ENCODE assay signal across 1 cellular context in the genomic region with DNA sequence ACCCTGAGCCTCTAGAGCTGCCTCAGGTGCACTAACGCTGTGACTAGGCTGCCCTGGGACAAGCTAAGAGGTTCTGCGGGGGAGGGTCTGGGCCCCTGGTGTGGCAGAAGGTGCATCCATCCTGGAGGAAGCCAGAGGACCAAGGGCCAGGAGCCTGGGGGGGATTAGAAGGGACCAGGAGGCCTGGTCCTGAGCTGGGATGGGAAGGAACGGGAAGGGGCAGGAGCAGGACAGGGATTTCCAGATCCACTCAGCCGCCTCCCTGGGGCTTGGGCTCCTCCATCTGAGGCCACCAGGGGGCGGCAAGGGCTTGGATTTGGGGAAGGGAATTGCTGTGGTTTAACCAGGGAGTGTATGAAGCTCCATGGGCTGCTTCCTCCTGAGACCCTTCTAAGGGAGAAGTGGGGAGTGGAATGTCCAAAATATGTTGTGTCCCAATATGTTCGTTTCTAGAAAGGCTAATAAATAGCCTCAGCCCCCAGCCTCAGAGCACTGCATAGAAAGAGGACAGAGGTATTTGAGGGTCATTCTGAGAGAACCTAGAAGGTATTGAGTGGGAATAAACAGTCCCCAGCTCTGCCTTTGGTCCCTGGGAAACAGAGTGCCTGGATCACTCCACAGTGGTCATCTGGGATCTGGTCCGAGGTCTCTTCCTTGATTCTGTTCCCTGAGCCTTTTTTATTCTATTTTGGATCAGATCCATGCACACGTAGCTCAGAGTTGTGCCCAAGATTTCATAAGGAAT.
TF ChIP-seq lines count a peak whose summit lies in the region.

No MANE protein-coding gene starts in this region.

TF ChIP-seq in K562, 482 proteins besides CTCF, POLR2A, EP300 and RAD21 (continued from another document and continues in another):
- TF ChIP-seq, protein P1, sequence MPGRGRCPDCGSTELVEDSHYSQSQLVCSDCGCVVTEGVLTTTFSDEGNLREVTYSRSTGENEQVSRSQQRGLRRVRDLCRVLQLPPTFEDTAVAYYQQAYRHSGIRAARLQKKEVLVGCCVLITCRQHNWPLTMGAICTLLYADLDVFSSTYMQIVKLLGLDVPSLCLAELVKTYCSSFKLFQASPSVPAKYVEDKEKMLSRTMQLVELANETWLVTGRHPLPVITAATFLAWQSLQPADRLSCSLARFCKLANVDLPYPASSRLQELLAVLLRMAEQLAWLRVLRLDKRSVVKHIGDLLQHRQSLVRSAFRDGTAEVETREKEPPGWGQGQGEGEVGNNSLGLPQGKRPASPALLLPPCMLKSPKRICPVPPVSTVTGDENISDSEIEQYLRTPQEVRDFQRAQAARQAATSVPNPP (IDR thresholded peaks at IDR 0.05; ENCODE audit: borderline replicate concordance, insufficient read depth, insufficient read length), result no peak
- TF ChIP-seq NEUROD1 (IDR thresholded peaks at IDR 0.05; ENCODE audit: borderline replicate concordance, low read depth, low read length, partially characterized antibody) (no peak), CHD2 (IDR thresholded peaks at IDR 0.05; ENCODE audit: low read depth, low read length) (peak; percentile 56; the same call in 1 of the 2 replicates), MTA1 (IDR thresholded peaks at IDR 0.05; ENCODE audit: borderline replicate concordance) (no peak), RBM17 (IDR thresholded peaks at IDR 0.05; ENCODE audit: borderline replicate concordance, low read depth, low read length) (no peak), NFXL1 (CRISPR knock-in tag; IDR thresholded peaks at IDR 0.05) (0 out of 2 replicates have a peak, but pooled peaks have one; percentile 7), RHOXF2B (CRISPR knock-in tag; conservative IDR thresholded peaks at IDR 0.05) (peak; percentile 64; the same call in 1 of the 2 replicates), PHTF2 (CRISPR knock-in tag; IDR thresholded peaks at IDR 0.05) (no peak), RFX7 (CRISPR knock-in tag; IDR thresholded peaks at IDR 0.05) (peak; percentile 70; the same call in 1 of the 2 replicates), ETV6 (IDR thresholded peaks at IDR 0.05; ENCODE audit: borderline replicate concordance in 1 of 2, low read depth in 2 of 2, low read length in 1 of 2) (no peak), ETV6 (CRISPR knock-in tag; IDR thresholded peaks at IDR 0.05; ENCODE audit: borderline replicate concordance) (no peak), ZNF253 (CRISPR knock-in tag; conservative IDR thresholded peaks at IDR 0.05) (no peak), NR3C1 (CRISPR knock-in tag; IDR thresholded peaks at IDR 0.05) (no peak), TCF3 (CRISPR knock-in tag; IDR thresholded peaks at IDR 0.05) (no peak), TEAD4 (IDR thresholded peaks at IDR 0.05; ENCODE audit: low read length) (no peak; the same call in none of the 2 replicates), TEAD4 (CRISPR knock-in tag; IDR thresholded peaks at IDR 0.05; ENCODE audit: borderline replicate concordance) (peak; percentile 45; the same call in 1 of the 2 replicates), ZEB2 (IDR thresholded peaks at IDR 0.05) (no peak), ZNF696 (CRISPR knock-in tag; conservative IDR thresholded peaks at IDR 0.05) (no peak), ZNF263 (CRISPR knock-in tag; IDR thresholded peaks at IDR 0.05; ENCODE audit: borderline replicate concordance) (peak; percentile 15; the same call in 1 of the 2 replicates), FOXA1 (IDR thresholded peaks at IDR 0.05; ENCODE audit: borderline replicate concordance) (no peak), HDAC1 (IDR thresholded peaks at IDR 0.05) (no peak), FOSL1 (tag; conservative IDR thresholded peaks at IDR 0.05) (no peak), KAT7 (CRISPR knock-in tag; IDR thresholded peaks at IDR 0.05; ENCODE audit: borderline replicate concordance) (no peak), ZNF668 (CRISPR knock-in tag; IDR thresholded peaks at IDR 0.05) (no peak), FOXK2 (conservative IDR thresholded peaks at IDR 0.05 in 1 of 2, IDR thresholded peaks at IDR 0.05 in 1 of 2; ENCODE audit: low read depth in 2 of 2) (no peak), TAF15 (IDR thresholded peaks at IDR 0.05; ENCODE audit: low read depth, low read length) (no peak), ZNF174 (CRISPR knock-in tag; IDR thresholded peaks at IDR 0.05) (no peak), ZNF586 (CRISPR knock-in tag; conservative IDR thresholded peaks at IDR 0.05) (0 out of 2 replicates have a peak, but pooled peaks have one; percentile 49), NONO (IDR thresholded peaks at IDR 0.05; ENCODE audit: low read depth in 2 of 2, low read length in 1 of 2) (0 out of 4 replicates have a peak, but pooled peaks of 1 of the 2 experiments have one; percentile 14)
- TF ChIP-seq, protein P2, sequence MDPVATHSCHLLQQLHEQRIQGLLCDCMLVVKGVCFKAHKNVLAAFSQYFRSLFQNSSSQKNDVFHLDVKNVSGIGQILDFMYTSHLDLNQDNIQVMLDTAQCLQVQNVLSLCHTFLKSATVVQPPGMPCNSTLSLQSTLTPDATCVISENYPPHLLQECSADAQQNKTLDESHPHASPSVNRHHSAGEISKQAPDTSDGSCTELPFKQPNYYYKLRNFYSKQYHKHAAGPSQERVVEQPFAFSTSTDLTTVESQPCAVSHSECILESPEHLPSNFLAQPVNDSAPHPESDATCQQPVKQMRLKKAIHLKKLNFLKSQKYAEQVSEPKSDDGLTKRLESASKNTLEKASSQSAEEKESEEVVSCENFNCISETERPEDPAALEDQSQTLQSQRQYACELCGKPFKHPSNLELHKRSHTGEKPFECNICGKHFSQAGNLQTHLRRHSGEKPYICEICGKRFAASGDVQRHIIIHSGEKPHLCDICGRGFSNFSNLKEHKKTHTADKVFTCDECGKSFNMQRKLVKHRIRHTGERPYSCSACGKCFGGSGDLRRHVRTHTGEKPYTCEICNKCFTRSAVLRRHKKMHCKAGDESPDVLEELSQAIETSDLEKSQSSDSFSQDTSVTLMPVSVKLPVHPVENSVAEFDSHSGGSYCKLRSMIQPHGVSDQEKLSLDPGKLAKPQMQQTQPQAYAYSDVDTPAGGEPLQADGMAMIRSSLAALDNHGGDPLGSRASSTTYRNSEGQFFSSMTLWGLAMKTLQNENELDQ (CRISPR knock-in tag; IDR thresholded peaks at IDR 0.05; ENCODE audit: borderline replicate concordance), result peak; percentile 66; the same call in 1 of the 2 replicates
- TF ChIP-seq, protein P3, sequence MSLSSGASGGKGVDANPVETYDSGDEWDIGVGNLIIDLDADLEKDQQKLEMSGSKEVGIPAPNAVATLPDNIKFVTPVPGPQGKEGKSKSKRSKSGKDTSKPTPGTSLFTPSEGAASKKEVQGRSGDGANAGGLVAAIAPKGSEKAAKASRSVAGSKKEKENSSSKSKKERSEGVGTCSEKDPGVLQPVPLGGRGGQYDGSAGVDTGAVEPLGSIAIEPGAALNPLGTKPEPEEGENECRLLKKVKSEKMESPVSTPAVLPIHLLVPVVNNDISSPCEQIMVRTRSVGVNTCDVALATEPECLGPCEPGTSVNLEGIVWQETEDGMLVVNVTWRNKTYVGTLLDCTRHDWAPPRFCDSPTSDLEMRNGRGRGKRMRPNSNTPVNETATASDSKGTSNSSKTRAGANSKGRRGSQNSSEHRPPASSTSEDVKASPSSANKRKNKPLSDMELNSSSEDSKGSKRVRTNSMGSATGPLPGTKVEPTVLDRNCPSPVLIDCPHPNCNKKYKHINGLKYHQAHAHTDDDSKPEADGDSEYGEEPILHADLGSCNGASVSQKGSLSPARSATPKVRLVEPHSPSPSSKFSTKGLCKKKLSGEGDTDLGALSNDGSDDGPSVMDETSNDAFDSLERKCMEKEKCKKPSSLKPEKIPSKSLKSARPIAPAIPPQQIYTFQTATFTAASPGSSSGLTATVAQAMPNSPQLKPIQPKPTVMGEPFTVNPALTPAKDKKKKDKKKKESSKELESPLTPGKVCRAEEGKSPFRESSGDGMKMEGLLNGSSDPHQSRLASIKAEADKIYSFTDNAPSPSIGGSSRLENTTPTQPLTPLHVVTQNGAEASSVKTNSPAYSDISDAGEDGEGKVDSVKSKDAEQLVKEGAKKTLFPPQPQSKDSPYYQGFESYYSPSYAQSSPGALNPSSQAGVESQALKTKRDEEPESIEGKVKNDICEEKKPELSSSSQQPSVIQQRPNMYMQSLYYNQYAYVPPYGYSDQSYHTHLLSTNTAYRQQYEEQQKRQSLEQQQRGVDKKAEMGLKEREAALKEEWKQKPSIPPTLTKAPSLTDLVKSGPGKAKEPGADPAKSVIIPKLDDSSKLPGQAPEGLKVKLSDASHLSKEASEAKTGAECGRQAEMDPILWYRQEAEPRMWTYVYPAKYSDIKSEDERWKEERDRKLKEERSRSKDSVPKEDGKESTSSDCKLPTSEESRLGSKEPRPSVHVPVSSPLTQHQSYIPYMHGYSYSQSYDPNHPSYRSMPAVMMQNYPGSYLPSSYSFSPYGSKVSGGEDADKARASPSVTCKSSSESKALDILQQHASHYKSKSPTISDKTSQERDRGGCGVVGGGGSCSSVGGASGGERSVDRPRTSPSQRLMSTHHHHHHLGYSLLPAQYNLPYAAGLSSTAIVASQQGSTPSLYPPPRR (CRISPR knock-in tag; IDR thresholded peaks at IDR 0.05; ENCODE audit: borderline replicate concordance), result 0 out of 2 replicates have a peak, but pooled peaks have one; percentile 62
- TF ChIP-seq, protein P4, sequence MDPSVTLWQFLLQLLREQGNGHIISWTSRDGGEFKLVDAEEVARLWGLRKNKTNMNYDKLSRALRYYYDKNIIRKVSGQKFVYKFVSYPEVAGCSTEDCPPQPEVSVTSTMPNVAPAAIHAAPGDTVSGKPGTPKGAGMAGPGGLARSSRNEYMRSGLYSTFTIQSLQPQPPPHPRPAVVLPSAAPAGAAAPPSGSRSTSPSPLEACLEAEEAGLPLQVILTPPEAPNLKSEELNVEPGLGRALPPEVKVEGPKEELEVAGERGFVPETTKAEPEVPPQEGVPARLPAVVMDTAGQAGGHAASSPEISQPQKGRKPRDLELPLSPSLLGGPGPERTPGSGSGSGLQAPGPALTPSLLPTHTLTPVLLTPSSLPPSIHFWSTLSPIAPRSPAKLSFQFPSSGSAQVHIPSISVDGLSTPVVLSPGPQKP (CRISPR knock-in tag; IDR thresholded peaks at IDR 0.05), result no peak
- TF ChIP-seq, protein P5, sequence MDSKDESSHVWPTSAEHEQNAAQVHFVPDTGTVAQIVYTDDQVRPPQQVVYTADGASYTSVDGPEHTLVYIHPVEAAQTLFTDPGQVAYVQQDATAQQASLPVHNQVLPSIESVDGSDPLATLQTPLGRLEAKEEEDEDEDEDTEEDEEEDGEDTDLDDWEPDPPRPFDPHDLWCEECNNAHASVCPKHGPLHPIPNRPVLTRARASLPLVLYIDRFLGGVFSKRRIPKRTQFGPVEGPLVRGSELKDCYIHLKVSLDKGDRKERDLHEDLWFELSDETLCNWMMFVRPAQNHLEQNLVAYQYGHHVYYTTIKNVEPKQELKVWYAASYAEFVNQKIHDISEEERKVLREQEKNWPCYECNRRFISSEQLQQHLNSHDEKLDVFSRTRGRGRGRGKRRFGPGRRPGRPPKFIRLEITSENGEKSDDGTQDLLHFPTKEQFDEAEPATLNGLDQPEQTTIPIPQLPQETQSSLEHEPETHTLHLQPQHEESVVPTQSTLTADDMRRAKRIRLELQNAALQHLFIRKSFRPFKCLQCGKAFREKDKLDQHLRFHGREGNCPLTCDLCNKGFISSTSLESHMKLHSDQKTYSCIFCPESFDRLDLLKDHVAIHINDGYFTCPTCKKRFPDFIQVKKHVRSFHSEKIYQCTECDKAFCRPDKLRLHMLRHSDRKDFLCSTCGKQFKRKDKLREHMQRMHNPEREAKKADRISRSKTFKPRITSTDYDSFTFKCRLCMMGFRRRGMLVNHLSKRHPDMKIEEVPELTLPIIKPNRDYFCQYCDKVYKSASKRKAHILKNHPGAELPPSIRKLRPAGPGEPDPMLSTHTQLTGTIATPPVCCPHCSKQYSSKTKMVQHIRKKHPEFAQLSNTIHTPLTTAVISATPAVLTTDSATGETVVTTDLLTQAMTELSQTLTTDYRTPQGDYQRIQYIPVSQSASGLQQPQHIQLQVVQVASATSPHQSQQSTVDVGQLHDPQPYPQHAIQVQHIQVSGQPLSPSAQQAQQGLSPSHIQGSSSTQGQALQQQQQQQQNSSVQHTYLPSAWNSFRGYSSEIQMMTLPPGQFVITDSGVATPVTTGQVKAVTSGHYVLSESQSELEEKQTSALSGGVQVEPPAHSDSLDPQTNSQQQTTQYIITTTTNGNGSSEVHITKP (IDR thresholded peaks at IDR 0.05; ENCODE audit: partially characterized antibody), result no peak
- TF ChIP-seq, protein P6, sequence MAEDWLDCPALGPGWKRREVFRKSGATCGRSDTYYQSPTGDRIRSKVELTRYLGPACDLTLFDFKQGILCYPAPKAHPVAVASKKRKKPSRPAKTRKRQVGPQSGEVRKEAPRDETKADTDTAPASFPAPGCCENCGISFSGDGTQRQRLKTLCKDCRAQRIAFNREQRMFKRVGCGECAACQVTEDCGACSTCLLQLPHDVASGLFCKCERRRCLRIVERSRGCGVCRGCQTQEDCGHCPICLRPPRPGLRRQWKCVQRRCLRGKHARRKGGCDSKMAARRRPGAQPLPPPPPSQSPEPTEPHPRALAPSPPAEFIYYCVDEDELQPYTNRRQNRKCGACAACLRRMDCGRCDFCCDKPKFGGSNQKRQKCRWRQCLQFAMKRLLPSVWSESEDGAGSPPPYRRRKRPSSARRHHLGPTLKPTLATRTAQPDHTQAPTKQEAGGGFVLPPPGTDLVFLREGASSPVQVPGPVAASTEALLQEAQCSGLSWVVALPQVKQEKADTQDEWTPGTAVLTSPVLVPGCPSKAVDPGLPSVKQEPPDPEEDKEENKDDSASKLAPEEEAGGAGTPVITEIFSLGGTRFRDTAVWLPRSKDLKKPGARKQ (CRISPR knock-in tag; IDR thresholded peaks at IDR 0.05), result no peak
- TF ChIP-seq, protein P7, sequence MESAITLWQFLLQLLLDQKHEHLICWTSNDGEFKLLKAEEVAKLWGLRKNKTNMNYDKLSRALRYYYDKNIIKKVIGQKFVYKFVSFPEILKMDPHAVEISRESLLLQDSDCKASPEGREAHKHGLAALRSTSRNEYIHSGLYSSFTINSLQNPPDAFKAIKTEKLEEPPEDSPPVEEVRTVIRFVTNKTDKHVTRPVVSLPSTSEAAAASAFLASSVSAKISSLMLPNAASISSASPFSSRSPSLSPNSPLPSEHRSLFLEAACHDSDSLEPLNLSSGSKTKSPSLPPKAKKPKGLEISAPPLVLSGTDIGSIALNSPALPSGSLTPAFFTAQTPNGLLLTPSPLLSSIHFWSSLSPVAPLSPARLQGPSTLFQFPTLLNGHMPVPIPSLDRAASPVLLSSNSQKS (CRISPR knock-in tag; IDR thresholded peaks at IDR 0.05), result no peak
- TF ChIP-seq, protein P8, sequence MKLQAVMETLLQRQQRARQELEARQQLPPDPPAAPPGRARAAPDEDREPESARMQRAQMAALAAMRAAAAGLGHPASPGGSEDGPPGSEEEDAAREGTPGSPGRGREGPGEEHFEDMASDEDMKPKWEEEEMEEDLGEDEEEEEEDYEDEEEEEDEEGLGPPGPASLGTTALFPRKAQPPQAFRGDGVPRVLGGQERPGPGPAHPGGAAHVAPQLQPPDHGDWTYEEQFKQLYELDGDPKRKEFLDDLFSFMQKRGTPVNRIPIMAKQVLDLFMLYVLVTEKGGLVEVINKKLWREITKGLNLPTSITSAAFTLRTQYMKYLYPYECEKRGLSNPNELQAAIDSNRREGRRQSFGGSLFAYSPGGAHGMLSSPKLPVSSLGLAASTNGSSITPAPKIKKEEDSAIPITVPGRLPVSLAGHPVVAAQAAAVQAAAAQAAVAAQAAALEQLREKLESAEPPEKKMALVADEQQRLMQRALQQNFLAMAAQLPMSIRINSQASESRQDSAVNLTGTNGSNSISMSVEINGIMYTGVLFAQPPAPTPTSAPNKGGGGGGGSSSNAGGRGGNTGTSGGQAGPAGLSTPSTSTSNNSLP (IDR thresholded peaks at IDR 0.05; ENCODE audit: borderline replicate concordance, low read depth, low read length), result peak; percentile 78; the same call in 1 of the 2 replicates
